Comparison of ENCODE assay signal across 28 cellular contexts in genomic region chr12:97309921-97310320, GRCh38.
"Had no signal": no experiment of that assay in that cellular context is flagged by ENCODE, and none has a peak within 500 bp of the region (broad histone marks: within the 10 kb centered on the region; RNA-seq: fewer than 3 reads in every experiment).

No MANE protein-coding gene starts in this region.

- DNase-seq: occipital lobe; ovary; posterior cingulate gyrus; psoas muscle; right cardiac atrium; right lobe of liver; sigmoid colon; small intestine; stimulated activated CD4-positive, alpha-beta T cell treated with anti-CD3 and anti-CD28 coated beads, Interleukin-15, amount 100 ng/mL, for 24 hours; stimulated activated CD4-positive, alpha-beta T cell treated with anti-CD3 and anti-CD28 coated beads, Interleukin-2, amount 100 ng/mL, for 24 hours; stimulated activated CD4-positive, alpha-beta T cell treated with anti-CD3 and anti-CD28 coated beads, Interleukin-2, amount 100 ng/mL, for 48 hours; stimulated activated CD4-positive, alpha-beta T cell treated with anti-CD3 and anti-CD28 coated beads, Interleukin-4, amount 100 ng/mL, for 24 hours; stimulated activated naive B cell treated with anti-CD40 and anti-IgM and Interleukin-4, amounts not matched to agents 10 μg/mL and 1 μg/mL and 100 μg/mL, for 72 hours; stimulated activated naive CD4-positive, alpha-beta T cell treated with Interleukin-2 at 50 U/mL for 16 hours; stomach; thyroid gland; trophoblast cell; upper lobe of left lung had no signal

- H3K4me1 ChIP-seq: parathyroid adenoma, psoas muscle, right lobe of liver, sigmoid colon, stomach, thyroid gland, vagina had no signal

- H3K79me2 ChIP-seq: parathyroid adenoma had no signal

- H3K4me2 ChIP-seq: neural progenitor cell had no signal

- FAIRE-seq: small intestine, urothelium cell line had no signal

- H3K9me3 ChIP-seq: ovary, psoas muscle, right lobe of liver, sigmoid colon, stomach, thoracic aorta, thyroid gland, tibial nerve, upper lobe of left lung, vagina had no signal

- ATAC-seq: natural killer cell treated with Interleukin-12 subunit alpha and Interleukin-12 subunit beta and Interleukin-15 and Interleukin-18, amount 100 ng/mL, for 72 hours; psoas muscle; right cardiac atrium; right lobe of liver; stimulated activated effector memory CD8-positive, alpha-beta T cell treated with anti-CD3 and anti-CD28 coated beads, Interleukin-12 subunit alpha, Interleukin-12 subunit beta, amount 100 ng/mL, for 72 hours; stimulated activated naive B cell treated with anti-CD40 and anti-IgM and Interleukin-4, amounts not matched to agents 10 μg/mL and 1 μg/mL and 100 μg/mL, for 72 hours had no signal

- H3K9me3 Mint-ChIP-seq: natural killer cell treated with Interleukin-12 subunit alpha and Interleukin-12 subunit beta and Interleukin-15 and Interleukin-18, amount 100 ng/mL, for 72 hours; stimulated activated effector memory CD8-positive, alpha-beta T cell treated with anti-CD3 and anti-CD28 coated beads, Interleukin-12 subunit alpha, Interleukin-12 subunit beta, amount 100 ng/mL, for 72 hours; stimulated activated naive B cell treated with anti-CD40 and anti-IgM and Interleukin-4, amounts not matched to agents 10 μg/mL and 1 μg/mL and 100 μg/mL, for 72 hours; stimulated activated naive CD8-positive, alpha-beta T cell treated with anti-CD3 and anti-CD28 coated beads, Interleukin-15, Interleukin-2, amounts not matched to agents 100 ng/mL and 50 ng/mL, for 24 hours had no signal

- H2AFZ ChIP-seq: neural progenitor cell, parathyroid adenoma had no signal

- H3K36me3 ChIP-seq: neural progenitor cell, ovary, right lobe of liver, sigmoid colon, stomach, thoracic aorta, thyroid gland, tibial nerve, upper lobe of left lung, vagina had no signal

- H3K27me3 Mint-ChIP-seq: progenitor cell of endocrine pancreas had no signal

- H3K9ac ChIP-seq: neural progenitor cell, parathyroid adenoma had no signal

- H3K36me3 Mint-ChIP-seq: natural killer cell treated with Interleukin-12 subunit alpha and Interleukin-12 subunit beta and Interleukin-15 and Interleukin-18, amount 100 ng/mL, for 72 hours; stimulated activated effector memory CD8-positive, alpha-beta T cell treated with anti-CD3 and anti-CD28 coated beads, Interleukin-12 subunit alpha, Interleukin-12 subunit beta, amount 100 ng/mL, for 72 hours; stimulated activated naive B cell treated with anti-CD40 and anti-IgM and Interleukin-4, amounts not matched to agents 10 μg/mL and 1 μg/mL and 100 μg/mL, for 72 hours had no signal

- H3K4me3 Mint-ChIP-seq: natural killer cell treated with Interleukin-12 subunit alpha and Interleukin-12 subunit beta and Interleukin-15 and Interleukin-18, amount 100 ng/mL, for 72 hours; neural progenitor cell; stimulated activated effector memory CD8-positive, alpha-beta T cell treated with anti-CD3 and anti-CD28 coated beads, Interleukin-12 subunit alpha, Interleukin-12 subunit beta, amount 100 ng/mL, for 72 hours; stimulated activated naive B cell treated with anti-CD40 and anti-IgM and Interleukin-4, amounts not matched to agents 10 μg/mL and 1 μg/mL and 100 μg/mL, for 72 hours; stimulated activated naive CD8-positive, alpha-beta T cell treated with anti-CD3 and anti-CD28 coated beads, Interleukin-15, Interleukin-2, amounts not matched to agents 100 ng/mL and 50 ng/mL, for 24 hours had no signal

- H3K27ac ChIP-seq: neural progenitor cell, ovary, parathyroid adenoma, psoas muscle, right lobe of liver, sigmoid colon, stomach, thoracic aorta, thyroid gland, tibial nerve, upper lobe of left lung, vagina had no signal

- H3K4me3 ChIP-seq: neural progenitor cell, ovary, psoas muscle, right lobe of liver, sigmoid colon, stomach, thoracic aorta, thyroid gland, tibial nerve, upper lobe of left lung, vagina had no signal

- H3K4me1 Mint-ChIP-seq: stimulated activated effector memory CD8-positive, alpha-beta T cell treated with anti-CD3 and anti-CD28 coated beads, Interleukin-12 subunit alpha, Interleukin-12 subunit beta, amount 100 ng/mL, for 72 hours had no signal

- H3K27me3 ChIP-seq: neural progenitor cell, ovary, right lobe of liver, sigmoid colon, thyroid gland, tibial nerve, upper lobe of left lung, vagina had no signal

- H3K27ac Mint-ChIP-seq: natural killer cell treated with Interleukin-12 subunit alpha and Interleukin-12 subunit beta and Interleukin-15 and Interleukin-18, amount 100 ng/mL, for 72 hours; neural progenitor cell; progenitor cell of endocrine pancreas; stimulated activated effector memory CD8-positive, alpha-beta T cell treated with anti-CD3 and anti-CD28 coated beads, Interleukin-12 subunit alpha, Interleukin-12 subunit beta, amount 100 ng/mL, for 72 hours; stimulated activated naive B cell treated with anti-CD40 and anti-IgM and Interleukin-4, amounts not matched to agents 10 μg/mL and 1 μg/mL and 100 μg/mL, for 72 hours; stimulated activated naive CD8-positive, alpha-beta T cell treated with anti-CD3 and anti-CD28 coated beads, Interleukin-15, Interleukin-2, amounts not matched to agents 100 ng/mL and 50 ng/mL, for 24 hours had no signal
